26 cellular contexts compared by ENCODE assay signal in genomic region chr11:69792611-69793010, GRCh38. TPM values are rescaled to one million over a fixed set of nuclear protein-coding genes. Genes with fewer than 3 reads are reported as not detected.
"Had no signal": no experiment of that assay in that cellular context is flagged by ENCODE, and none has a peak within 500 bp of the region (broad histone marks: within the 10 kb centered on the region; RNA-seq: fewer than 3 reads in every experiment).

No MANE protein-coding gene starts in this region.

- ATAC-seq: effector memory CD8-positive, alpha-beta T cell; esophagus mucosa; gastrocnemius medialis; heart left ventricle; left colon; left ventricle myocardium superior; lower lobe of right lung; mucosa of descending colon had no signal

- H2AFZ ChIP-seq: hepatocyte had no signal

- H3K4me3 ChIP-seq: colonic mucosa, esophagus squamous epithelium, gastrocnemius medialis, heart left ventricle, hepatocyte, left lung, lower lobe of right lung, mucosa of descending colon had no signal

- H3K4me1 ChIP-seq: colonic mucosa, esophagus squamous epithelium, gastrocnemius medialis, heart left ventricle, left lung, lower lobe of right lung had no signal

- H3K9me3 ChIP-seq: colonic mucosa, esophagus squamous epithelium, gastrocnemius medialis, heart left ventricle, left lung, lower lobe of right lung, mucosa of descending colon had no signal

- H3K36me3 ChIP-seq: colonic mucosa, esophagus squamous epithelium, gastrocnemius medialis, heart left ventricle, left lung, lower lobe of right lung had no signal

- H3K4me2 ChIP-seq: hepatocyte had no signal

- H3K27me3 ChIP-seq: colonic mucosa, gastrocnemius medialis, hepatocyte had no signal

- H3K27ac ChIP-seq: colonic mucosa, epithelial cell of prostate, esophagus squamous epithelium, gastrocnemius medialis, heart left ventricle, hepatocyte, left lung, lower lobe of right lung had no signal

- DNase-seq: colonic mucosa; cortex of kidney; effector CD8-positive, alpha-beta T cell; effector memory CD8-positive, alpha-beta T cell; endodermal cell; erythroblast; esophagus squamous epithelium; foreskin fibroblast; foreskin melanocyte; gastrocnemius medialis; heart left ventricle; hypothalamus; immature natural killer cell; islet precursor cell; kidney; kidney glomerular epithelial cell; left colon; left ventricle myocardium superior; lower lobe of right lung; mesenchymal stem cell; mucosa of descending colon; naive B cell had no signal

RNA-seq across cellular contexts. Expression of gene FGF4, which starts 17.5 kb away (rescaled TPM):
- polyA plus RNA-seq: heart left ventricle, hepatocyte, immature natural killer cell had no signal

RNA-seq across cellular contexts. Expression of gene FGF3, which starts 26.6 kb away (rescaled TPM):
- polyA plus RNA-seq: heart left ventricle, hepatocyte, immature natural killer cell had no signal
